Comparison of ENCODE assay signal across 21 cellular contexts in the genomic region with DNA sequence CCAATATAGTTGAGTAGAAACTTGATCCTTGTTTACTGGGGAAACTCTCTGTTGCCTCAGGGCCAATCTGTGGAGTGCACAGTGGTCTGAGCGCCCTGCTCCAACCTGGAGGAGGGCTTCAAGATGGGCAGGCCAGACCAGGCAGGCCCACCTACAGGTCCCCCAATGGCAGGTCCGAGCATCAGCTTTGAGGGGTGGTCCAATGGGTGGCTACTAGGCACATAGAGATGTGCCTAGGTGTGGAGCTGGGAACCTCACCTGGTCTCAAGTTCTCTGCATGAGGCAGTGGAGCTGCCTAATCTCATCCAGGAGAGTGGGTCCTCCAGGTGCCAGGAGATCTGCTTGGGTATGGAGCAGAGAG.
"Had no signal": no experiment of that assay in that cellular context is flagged by ENCODE, and none has a peak within 500 bp of the region (broad histone marks: within the 10 kb centered on the region; RNA-seq: fewer than 3 reads in every experiment).

No MANE protein-coding gene starts in this region.

- H3K4me3 ChIP-seq: K562, Peyer's patch had no signal

- H3K4me1 ChIP-seq: Peyer's patch had no signal

- H3K9me3 ChIP-seq: Peyer's patch had no signal

- H3K27me3 Mint-ChIP-seq: activated CD4-positive, alpha-beta memory T cell treated with anti-CD3 and anti-CD28 coated beads, Interleukin-2, amount 10 ng/mL, durations not matched to agents 7 days and 5 days; activated naive CD4-positive, alpha-beta T cell treated with anti-CD3 and anti-CD28 coated beads, Interleukin-2, amount 10 ng/mL, durations not matched to agents 7 days and 5 days; activated naive CD8-positive, alpha-beta T cell; brain had no signal

- H3K36me3 ChIP-seq: Peyer's patch, WERI-Rb-1 had no signal

- H3K27me3 ChIP-seq: Peyer's patch had no signal

- H3K27ac ChIP-seq: Peyer's patch, WERI-Rb-1 had no signal

- DNase-seq: activated CD4-positive, alpha-beta T cell treated with anti-CD3 and anti-CD28 coated beads for 1 hour; activated CD4-positive, CD25-positive, alpha-beta regulatory T cell; activated CD8-positive, alpha-beta memory T cell treated with anti-CD3 and anti-CD28 coated beads for 24 hours; activated CD8-positive, alpha-beta memory T cell treated with anti-CD3 and anti-CD28 coated beads, Interleukin-2, amount 50 U/mL, for 48 hours; activated effector memory CD4-positive, alpha-beta T cell treated with Interleukin-2 at 50 U/mL for 16 hours; central memory CD4-positive, alpha-beta T cell; NCI-H1694; NCI-H2081 treated with DMSO at 0.1 percent for 48 hours; NCI-H510A; NCI-H748 treated with DMSO at 0.1 percent for 48 hours; NK-92 treated with Interleukin-12 subunit alpha and Interleukin-12 subunit beta, amount 100 ng/mL, for 24 hours; Peyer's patch; SW 1271; T1000 had no signal

- H3K4me3 Mint-ChIP-seq: activated CD4-positive, alpha-beta memory T cell treated with anti-CD3 and anti-CD28 coated beads, Interleukin-2, amount 10 ng/mL, durations not matched to agents 7 days and 5 days; activated CD8-positive, alpha-beta memory T cell treated with anti-CD3 and anti-CD28 coated beads, Interleukin-2, amount 10 ng/mL, durations not matched to agents 7 days and 5 days; activated naive CD4-positive, alpha-beta T cell treated with anti-CD3 and anti-CD28 coated beads, Interleukin-2, amount 10 ng/mL, durations not matched to agents 7 days and 5 days; activated naive CD8-positive, alpha-beta T cell; brain had no signal

- H3K27ac Mint-ChIP-seq: activated CD4-positive, alpha-beta memory T cell treated with anti-CD3 and anti-CD28 coated beads, Interleukin-2, amount 10 ng/mL, durations not matched to agents 7 days and 5 days; activated CD8-positive, alpha-beta memory T cell treated with anti-CD3 and anti-CD28 coated beads, Interleukin-2, amount 10 ng/mL, durations not matched to agents 7 days and 5 days; activated naive CD4-positive, alpha-beta T cell treated with anti-CD3 and anti-CD28 coated beads, Interleukin-2, amount 10 ng/mL, durations not matched to agents 7 days and 5 days; activated naive CD8-positive, alpha-beta T cell; brain had no signal

- H3K9me3 Mint-ChIP-seq: activated CD4-positive, alpha-beta memory T cell treated with anti-CD3 and anti-CD28 coated beads, Interleukin-2, amount 10 ng/mL, durations not matched to agents 7 days and 5 days; activated naive CD4-positive, alpha-beta T cell treated with anti-CD3 and anti-CD28 coated beads, Interleukin-2, amount 10 ng/mL, durations not matched to agents 7 days and 5 days had no signal

- H3K36me3 Mint-ChIP-seq: activated naive CD4-positive, alpha-beta T cell treated with anti-CD3 and anti-CD28 coated beads, Interleukin-2, amount 10 ng/mL, durations not matched to agents 7 days and 5 days had no signal
